In the genomic region with DNA sequence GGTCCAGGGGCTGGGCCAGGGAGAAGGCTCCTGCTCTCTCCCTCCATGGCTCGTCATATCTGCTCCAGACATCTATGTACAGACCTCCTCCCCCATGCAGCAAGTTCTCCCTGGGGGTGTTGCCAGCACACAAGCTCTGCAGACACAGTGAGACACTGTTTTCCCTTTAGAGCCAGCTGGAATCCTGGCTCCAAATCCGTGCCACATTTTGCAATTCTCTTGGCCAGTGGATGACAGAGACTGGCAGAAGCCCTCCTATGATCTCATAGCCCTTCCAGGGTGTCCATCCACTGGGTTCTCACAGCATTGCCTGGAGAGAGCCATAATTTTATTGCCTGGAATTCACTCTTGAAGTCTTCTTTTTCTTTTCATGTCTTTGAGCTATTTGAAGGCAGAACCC, we compare ENCODE assay signal across 1 cellular context.
TF ChIP-seq lines count a peak whose summit lies in the region.

No MANE protein-coding gene starts in this region.

TF ChIP-seq in H1, 55 proteins besides CTCF, POLR2A, EP300 and RAD21:
- TF ChIP-seq SP1 (IDR thresholded peaks at IDR 0.05; ENCODE audit: low read depth, low read length) (peak; percentile 79), SRF (IDR thresholded peaks at IDR 0.05; ENCODE audit: low read depth, low read length) (no peak), CREB1 (IDR thresholded peaks at IDR 0.05) (0 out of 2 replicates have a peak, but pooled peaks have one; percentile 27)
